Comparison of ENCODE assay signal across 10 cellular contexts in the genomic region with DNA sequence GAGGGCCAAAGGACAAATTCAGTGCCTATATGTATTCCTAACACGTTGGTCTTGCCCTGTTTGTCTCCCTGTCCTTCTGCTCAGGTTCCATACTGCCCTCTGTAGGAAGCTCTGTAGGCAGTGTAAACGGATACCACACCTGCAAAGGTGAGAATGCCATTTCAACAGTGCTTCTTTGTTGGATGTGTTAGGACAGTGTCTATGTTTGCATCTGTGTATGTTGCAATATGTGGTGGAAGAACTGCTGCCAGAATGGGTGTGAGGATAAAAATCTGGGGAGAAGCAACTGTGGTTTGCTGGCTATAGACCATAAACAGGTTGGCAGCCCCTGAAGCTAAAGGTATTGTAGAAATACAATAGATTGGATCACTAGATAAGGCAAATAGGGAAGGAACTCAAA.
A peak's percentile ranks its signal among the peaks of the same experiment; 100 is the strongest.
DNase-seq lines count a peak whose midpoint lies in the region; ATAC-seq and TF ChIP-seq lines count a peak whose summit lies in the region.
"Had no signal": no experiment of that assay in that cellular context is flagged by ENCODE, and none has a peak within 500 bp of the region (broad histone marks: within the 10 kb centered on the region; RNA-seq: fewer than 3 reads in every experiment).

No MANE protein-coding gene starts in this region.

- H3K9ac ChIP-seq in parathyroid adenoma, result no peak overlapping the region

- no peak overlapping the region for H3K4me3 Mint-ChIP-seq in chondrocyte (ENCODE audit: unreplicated experiment)
- H3K4me3 Mint-ChIP-seq in stimulated activated naive CD8-positive, alpha-beta T cell treated with anti-CD3 and anti-CD28 coated beads, Interleukin-15, amount 100 ng/mL, for 72 hours, result no peak overlapping the region
- H3K4me3 Mint-ChIP-seq: activated CD4-positive, alpha-beta memory T cell treated with anti-CD3 and anti-CD28 coated beads for 36 hours; B cell had no signal

- H3K9me3 Mint-ChIP-seq in chondrocyte (ENCODE audit: low read depth), result no peaks in the 10 kb centered on the region
- no peaks in the 10 kb centered on the region for H3K9me3 Mint-ChIP-seq in stimulated activated naive CD8-positive, alpha-beta T cell treated with anti-CD3 and anti-CD28 coated beads, Interleukin-15, amount 100 ng/mL, for 72 hours
- H3K9me3 Mint-ChIP-seq: activated CD4-positive, alpha-beta memory T cell treated with anti-CD3 and anti-CD28 coated beads for 36 hours had no signal

- DNase-seq in NCI-H2227 (lab: John Stamatoyannopoulos, UW; ENCODE audit: unreplicated experiment) (peak; percentile 11), NCI-H2227 treated with DMSO at 0.1 percent for 48 hours (lab: John Stamatoyannopoulos, UW) (no peak), NCI-H146 treated with DMSO at 0.1 percent for 48 hours (lab: John Stamatoyannopoulos, UW; ENCODE audit: unreplicated experiment) (peak; percentile 17), chondrocyte (ENCODE audit: low spot score) (no peak), DMS79 treated with DMSO at 0.1 percent for 48 hours (lab: John Stamatoyannopoulos, UW) (no peak), sciatic nerve (ENCODE audit: low spot score) (no peak)
- no peak for DNase-seq in stimulated activated naive CD8-positive, alpha-beta T cell treated with anti-CD3 and anti-CD28 coated beads, Interleukin-15, amount 100 ng/mL, for 72 hours
- DNase-seq: activated CD4-positive, alpha-beta memory T cell treated with anti-CD3 and anti-CD28 coated beads for 36 hours had no signal

- H3K27me3 Mint-ChIP-seq in chondrocyte (ENCODE audit: low read depth), result no peaks in the 10 kb centered on the region
- H3K27me3 Mint-ChIP-seq in stimulated activated naive CD8-positive, alpha-beta T cell treated with anti-CD3 and anti-CD28 coated beads, Interleukin-15, amount 100 ng/mL, for 72 hours, result no peaks in the 10 kb centered on the region
- H3K27me3 Mint-ChIP-seq: activated CD4-positive, alpha-beta memory T cell treated with anti-CD3 and anti-CD28 coated beads for 36 hours; B cell had no signal

- intact Hi-C loops in sciatic nerve (cut with DNase I), result no loop called here

- peaks cover 18% of the 10 kb centered on the region for H3K4me1 Mint-ChIP-seq in chondrocyte (ENCODE audit: low read depth)
- no peaks in the 10 kb centered on the region for H3K4me1 Mint-ChIP-seq in stimulated activated naive CD8-positive, alpha-beta T cell treated with anti-CD3 and anti-CD28 coated beads, Interleukin-15, amount 100 ng/mL, for 72 hours
- H3K4me1 Mint-ChIP-seq: B cell had no signal

- H3K36me3 Mint-ChIP-seq in chondrocyte (ENCODE audit: low read depth), result peaks cover 29% of the 10 kb centered on the region

- peak overlapping the region; percentile 45 for H3K4me2 ChIP-seq in parathyroid adenoma (ENCODE audit: low read length)

- peaks cover 2% of the 10 kb centered on the region for H3K79me2 ChIP-seq in parathyroid adenoma

- peak overlapping the region; percentile 63 for H3K27ac ChIP-seq in parathyroid adenoma

- peak overlapping the region; percentile 35 for H2AFZ ChIP-seq in parathyroid adenoma

- H3K27me3 ChIP-seq in parathyroid adenoma (ENCODE audit: control insufficient read depth, insufficient read depth, low read length), result no peaks in the 10 kb centered on the region

- no peaks in the 10 kb centered on the region for H3K36me3 ChIP-seq in parathyroid adenoma (ENCODE audit: control insufficient read depth, insufficient read depth, low read length)

- no peak for ATAC-seq in sciatic nerve
- no peak for ATAC-seq in stimulated activated naive CD8-positive, alpha-beta T cell treated with anti-CD3 and anti-CD28 coated beads, Interleukin-15, amount 100 ng/mL, for 72 hours

- no peak overlapping the region for H3K4me3 ChIP-seq in parathyroid adenoma (ENCODE audit: low read depth, low read length)

- no peaks in the 10 kb centered on the region for H3K4me1 ChIP-seq in parathyroid adenoma

- TF ChIP-seq CTCF in chondrocyte (IDR thresholded peaks at IDR 0.05) (peak; percentile 62), parathyroid adenoma (IDR thresholded peaks at IDR 0.05) (peak; percentile 63)

- no peaks in the 10 kb centered on the region for H3K9me3 ChIP-seq in parathyroid adenoma (ENCODE audit: control insufficient read depth, low read length)

- no peak overlapping the region for H3K27ac Mint-ChIP-seq in chondrocyte (ENCODE audit: unreplicated experiment)
- peak overlapping the region in 1 of 2 donors; percentile 5 for H3K27ac Mint-ChIP-seq in stimulated activated naive CD8-positive, alpha-beta T cell treated with anti-CD3 and anti-CD28 coated beads, Interleukin-15, amount 100 ng/mL, for 72 hours
- H3K27ac Mint-ChIP-seq: activated CD4-positive, alpha-beta memory T cell treated with anti-CD3 and anti-CD28 coated beads for 36 hours; B cell had no signal

Comparison
In these comparisons a context has a peak if more than half of its experiments do, and no peak if none do; other contexts are left out.
1. DNase-seq: peak in NCI-H2227 (single experiment) and NCI-H146 treated with DMSO at 0.1 percent for 48 hours (single experiment); none in NCI-H2227 treated with DMSO at 0.1 percent for 48 hours (single experiment), chondrocyte (single experiment), DMS79 treated with DMSO at 0.1 percent for 48 hours (single experiment), sciatic nerve (single experiment) and stimulated activated naive CD8-positive, alpha-beta T cell treated with anti-CD3 and anti-CD28 coated beads, Interleukin-15, amount 100 ng/mL, for 72 hours (0 of 2).